ENCODE assay signal across 22 cellular contexts in the genomic region with DNA sequence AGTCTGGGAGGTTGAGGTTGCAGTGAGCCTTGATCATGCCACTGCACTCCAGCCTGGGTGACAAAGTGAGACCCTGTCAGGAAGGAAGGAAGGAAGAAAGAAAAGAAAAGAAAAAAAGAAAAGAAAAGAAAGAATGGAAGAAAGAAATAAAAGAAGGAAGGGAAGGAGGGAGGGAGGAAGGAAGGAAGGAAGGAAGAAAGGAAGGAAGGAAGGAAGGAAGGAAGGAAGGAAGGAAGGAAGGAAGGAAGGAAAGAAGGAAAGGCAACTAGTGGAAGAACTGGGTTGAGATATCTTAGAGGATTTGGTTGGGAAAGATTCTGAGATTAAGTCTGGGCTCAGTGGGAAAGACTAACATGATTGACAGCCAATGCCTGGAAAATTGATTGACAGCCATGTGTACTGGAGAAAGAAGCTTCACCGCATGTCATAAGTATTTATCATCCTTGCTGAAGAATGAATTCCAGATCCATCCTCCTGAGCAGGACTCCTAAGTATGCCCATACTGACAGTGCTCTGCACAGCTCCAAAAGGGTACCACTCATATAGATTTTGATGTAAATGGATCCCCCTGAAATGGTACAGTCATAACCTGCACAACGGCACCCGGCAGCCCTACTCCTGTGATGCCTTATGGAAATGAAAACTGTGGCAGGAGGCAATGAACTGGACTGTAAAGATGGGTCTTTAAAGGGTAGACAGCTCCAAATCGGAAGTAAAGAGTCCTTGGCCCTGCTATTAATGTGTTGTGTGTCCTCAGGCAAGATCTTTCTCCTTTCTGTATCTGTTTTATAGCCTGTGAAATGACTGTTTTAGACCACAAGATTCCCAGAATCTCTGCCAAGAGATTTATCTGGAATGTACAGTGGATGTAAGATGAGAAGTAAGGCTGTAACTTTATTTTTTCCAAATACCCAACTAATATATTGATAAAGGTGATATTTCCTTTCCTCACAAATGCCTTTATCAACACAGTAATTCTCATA. TPM values are rescaled to one million over a fixed set of nuclear protein-coding genes. Genes with fewer than 3 reads are reported as not detected.
DNase-seq lines count a peak whose midpoint lies in the region; ATAC-seq and TF ChIP-seq lines count a peak whose summit lies in the region.
"Had no signal": no experiment of that assay in that cellular context is flagged by ENCODE, and none has a peak within 500 bp of the region (broad histone marks: within the 10 kb centered on the region; RNA-seq: fewer than 3 reads in every experiment).

No MANE protein-coding gene starts in this region.

- intact Hi-C loops in psoas muscle (cut with DNase I): no loop called here

- H3K27ac ChIP-seq in RWPE2 (ENCODE audit: poor library complexity, severe bottlenecking) (peak overlapping the region; percentile 2), trophoblast cell (ENCODE audit: low read depth, low read length) (peak overlapping the region; percentile 55), psoas muscle (no peak overlapping the region)
- H3K27ac ChIP-seq: gastrocnemius medialis, SJCRH30, testis had no signal

- no peak overlapping the region for H3K4me3 ChIP-seq in RWPE2 (ENCODE audit: severe bottlenecking)
- H3K4me3 ChIP-seq in trophoblast cell (ENCODE audit: low read depth, low read length): no peak overlapping the region
- H3K4me3 ChIP-seq in psoas muscle: no peak overlapping the region
- H3K4me3 ChIP-seq: gastrocnemius medialis, lung, SJCRH30, testis had no signal

- H3K4me1 ChIP-seq in RWPE2 (ENCODE audit: insufficient read depth, poor library complexity, severe bottlenecking): peaks cover 26% of the 10 kb centered on the region
- peaks cover 7 to 21% of the 10 kb centered on the region in 2 experiments for H3K4me1 ChIP-seq in trophoblast cell (ENCODE audit: control insufficient read depth in 1 of 2, insufficient read depth in 2 of 2, low read length in 2 of 2)
- H3K4me1 ChIP-seq in psoas muscle: no peaks in the 10 kb centered on the region
- H3K4me1 ChIP-seq: gastrocnemius medialis, testis had no signal

- no CpG with 5 or more reads among the region's 4 CpGs for WGBS in trophoblast cell (ENCODE audit: extremely low coverage, insufficient coverage, insufficient read length)
- 62 to 64% (median 63%) methylated on average over 4 of the region's 4 CpGs for WGBS in psoas muscle, 3 donors

- peaks cover 2% of the 10 kb centered on the region for H3K79me2 ChIP-seq in trophoblast cell (ENCODE audit: control insufficient read depth, insufficient read depth, low read length, poor library complexity)

- TF ChIP-seq CTCF in RWPE2 (IDR thresholded peaks at IDR 0.05; ENCODE audit: poor library complexity, severe bottlenecking): no peak
- TF ChIP-seq CTCF in psoas muscle (IDR thresholded peaks at IDR 0.05): no peak

- H3K79me1 ChIP-seq in trophoblast cell (ENCODE audit: low read length): peaks cover 24% of the 10 kb centered on the region

- H3K18ac ChIP-seq in trophoblast cell (ENCODE audit: low read length): no peak overlapping the region

- H3K36me3 ChIP-seq in RWPE2 (ENCODE audit: low read depth) (no peaks in the 10 kb centered on the region), trophoblast cell (ENCODE audit: control insufficient read depth in 1 of 2, insufficient read depth in 2 of 2, low read length in 2 of 2) (no peaks in the 10 kb centered on the region), psoas muscle (ENCODE audit: insufficient read depth in 1 of 2, low read depth in 1 of 2) (no peaks in the 10 kb centered on the region)
- H3K36me3 ChIP-seq: gastrocnemius medialis, SJCRH30 had no signal

- H3K4me2 ChIP-seq in trophoblast cell (ENCODE audit: low read length): peak overlapping the region; percentile 8

- no peak overlapping the region for H3K4ac ChIP-seq in trophoblast cell (ENCODE audit: low read depth, low read length)

- no peak overlapping the region for H3K14ac ChIP-seq in trophoblast cell (ENCODE audit: low read length)

- H2AK5ac ChIP-seq in trophoblast cell (ENCODE audit: low read length): no peak overlapping the region

- no peak overlapping the region for H4K12ac ChIP-seq in trophoblast cell (ENCODE audit: low read depth, low read length)

- H2BK120ac ChIP-seq in trophoblast cell (ENCODE audit: insufficient read depth, low read length, poor library complexity): no peak overlapping the region

- peak; percentile 64 for ATAC-seq in RWPE2 (ENCODE audit: low read depth)
- no peak for ATAC-seq in psoas muscle
- ATAC-seq: gastrocnemius medialis, right cardiac atrium had no signal

- no peak overlapping the region for H4K8ac ChIP-seq in trophoblast cell (ENCODE audit: low read depth, low read length)

- no peak overlapping the region for H2AFZ ChIP-seq in trophoblast cell (ENCODE audit: insufficient read depth, low read length, poor library complexity)

- no peak overlapping the region for H3K23ac ChIP-seq in trophoblast cell (ENCODE audit: low read length)

- peak overlapping the region; percentile 27 for H2BK5ac ChIP-seq in trophoblast cell (ENCODE audit: low read depth, low read length, poor library complexity)

- peak overlapping the region; percentile 52 for H4K91ac ChIP-seq in trophoblast cell (ENCODE audit: low read depth, low read length)

- H3K9me3 ChIP-seq in RWPE2 (ENCODE audit: severe bottlenecking) (no peaks in the 10 kb centered on the region), trophoblast cell (ENCODE audit: insufficient read depth, low read depth, low read length) (no peaks in the 10 kb centered on the region), psoas muscle (no peaks in the 10 kb centered on the region)
- H3K9me3 ChIP-seq: gastrocnemius medialis, SJCRH30, testis had no signal

- H3K27me3 ChIP-seq in RWPE2 (ENCODE audit: insufficient read depth, poor library complexity, severe bottlenecking) (no peaks in the 10 kb centered on the region), trophoblast cell (ENCODE audit: insufficient read depth, low read length) (no peaks in the 10 kb centered on the region), psoas muscle (ENCODE audit: insufficient read depth in 3 of 3, low read length in 2 of 3) (no peaks in the 10 kb centered on the region)
- H3K27me3 ChIP-seq: gastrocnemius medialis, testis had no signal

- peak overlapping the region; percentile 61 for H2BK12ac ChIP-seq in trophoblast cell (ENCODE audit: low read length)

- no peak overlapping the region for H3K9ac ChIP-seq in trophoblast cell (ENCODE audit: low read length)

- DNase-seq in GM03348 (ENCODE audit: low spot score) (peak; percentile 56), RWPE2 (ENCODE audit: low spot score) (no peak), fibroblast of gingiva (ENCODE audit: low read depth) (peak; percentile 37), trophoblast cell (no peak), T-helper 2 cell (no peak), NCI-H2081 treated with DMSO at 0.1 percent for 48 hours (lab: John Stamatoyannopoulos, UW) (no peak), DMS79 treated with DMSO at 0.1 percent for 48 hours (lab: John Stamatoyannopoulos, UW) (no peak), psoas muscle (no peak)
- DNase-seq: activated CD4-positive, alpha-beta T cell treated with anti-CD3 and anti-CD28 coated beads, Interleukin-2, amount 50 U/mL, for 1 hour; activated naive CD4-positive, alpha-beta T cell treated with anti-CD3 and anti-CD28 coated beads, Interleukin-2, amount 50 U/mL, for 16 hours; activated T-cell treated with anti-CD3 and anti-CD28 coated beads for 4 hours; CD4-positive, CD25-positive, alpha-beta regulatory T cell; effector CD8-positive, alpha-beta T cell; gastrocnemius medialis; NCI-H1105 treated with DMSO at 0.1 percent for 48 hours; NK-92 treated with Interleukin-12 subunit alpha and Interleukin-12 subunit beta, amount 100 ng/mL, for 24 hours; right cardiac atrium; SJCRH30; stimulated activated CD4-positive, alpha-beta T cell treated with anti-CD3 and anti-CD28 coated beads, Interleukin-4, amount 100 ng/mL, for 4 hours; testis had no signal

RNA-seq across cellular contexts. Expression of a gene that starts 16.9 kb away (rescaled TPM):
- 4.2 and 4.4 TPM in 2 replicates for polyA plus RNA-seq in trophoblast cell (2013)
- under 1 TPM in 3 of 4 donors, not detected in 1; 0.18 to 0.50 (median 0.30) TPM for total RNA-seq in psoas muscle
- 1 to 10 TPM in 1 of 3 donors, under 1 TPM in 2; 0.06 to 1.3 (median 0.13) TPM for polyA plus RNA-seq in psoas muscle
- total RNA-seq: CD4-positive, CD25-positive, alpha-beta regulatory T cell; SJCRH30 had no signal
- polyA plus RNA-seq: CD4-positive, CD25-positive, alpha-beta regulatory T cell; IgD-negative memory B cell had no signal

Comparison
In these comparisons a context has a peak if more than half of its experiments do, and no peak if none do; other contexts are left out.
1. DNase-seq: peak in GM03348 (single experiment) and fibroblast of gingiva (single experiment); none in RWPE2 (single experiment), trophoblast cell (0 of 2), T-helper 2 cell (0 of 5), NCI-H2081 treated with DMSO at 0.1 percent for 48 hours (single experiment), DMS79 treated with DMSO at 0.1 percent for 48 hours (single experiment) and psoas muscle (0 of 2).